Comparison of ENCODE assay signal across 1 cellular context in the genomic region with DNA sequence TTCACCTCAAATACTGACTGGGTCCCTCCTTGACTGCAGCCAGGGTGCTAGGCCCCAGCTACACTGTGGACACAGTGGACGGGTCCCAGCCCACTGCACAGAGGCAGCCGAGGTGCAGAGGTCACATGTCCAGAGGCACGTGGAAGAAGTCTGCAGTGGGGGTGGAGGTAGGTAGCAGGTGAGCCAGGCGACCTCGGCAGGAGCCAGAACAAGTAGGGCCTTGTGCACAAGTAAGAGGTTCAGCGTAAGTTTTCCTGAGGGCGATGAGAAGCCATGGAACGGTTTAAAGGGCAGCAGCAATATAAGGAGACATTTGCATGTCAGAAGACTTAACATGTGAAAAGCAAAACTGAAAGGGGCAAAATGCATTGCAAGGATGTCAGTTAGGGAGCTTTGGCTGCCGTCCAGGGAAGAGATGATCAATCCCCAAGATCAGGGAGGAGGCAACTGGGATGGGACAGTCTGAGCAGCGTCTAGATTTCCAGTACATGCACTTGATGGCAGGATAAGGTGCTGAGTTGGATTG.
TF ChIP-seq lines count a peak whose summit lies in the region.

No MANE protein-coding gene starts in this region.

TF ChIP-seq in HepG2, 621 proteins besides CTCF, POLR2A, EP300 and RAD21 (continued from another document and continues in another):
- TF ChIP-seq, protein P1, sequence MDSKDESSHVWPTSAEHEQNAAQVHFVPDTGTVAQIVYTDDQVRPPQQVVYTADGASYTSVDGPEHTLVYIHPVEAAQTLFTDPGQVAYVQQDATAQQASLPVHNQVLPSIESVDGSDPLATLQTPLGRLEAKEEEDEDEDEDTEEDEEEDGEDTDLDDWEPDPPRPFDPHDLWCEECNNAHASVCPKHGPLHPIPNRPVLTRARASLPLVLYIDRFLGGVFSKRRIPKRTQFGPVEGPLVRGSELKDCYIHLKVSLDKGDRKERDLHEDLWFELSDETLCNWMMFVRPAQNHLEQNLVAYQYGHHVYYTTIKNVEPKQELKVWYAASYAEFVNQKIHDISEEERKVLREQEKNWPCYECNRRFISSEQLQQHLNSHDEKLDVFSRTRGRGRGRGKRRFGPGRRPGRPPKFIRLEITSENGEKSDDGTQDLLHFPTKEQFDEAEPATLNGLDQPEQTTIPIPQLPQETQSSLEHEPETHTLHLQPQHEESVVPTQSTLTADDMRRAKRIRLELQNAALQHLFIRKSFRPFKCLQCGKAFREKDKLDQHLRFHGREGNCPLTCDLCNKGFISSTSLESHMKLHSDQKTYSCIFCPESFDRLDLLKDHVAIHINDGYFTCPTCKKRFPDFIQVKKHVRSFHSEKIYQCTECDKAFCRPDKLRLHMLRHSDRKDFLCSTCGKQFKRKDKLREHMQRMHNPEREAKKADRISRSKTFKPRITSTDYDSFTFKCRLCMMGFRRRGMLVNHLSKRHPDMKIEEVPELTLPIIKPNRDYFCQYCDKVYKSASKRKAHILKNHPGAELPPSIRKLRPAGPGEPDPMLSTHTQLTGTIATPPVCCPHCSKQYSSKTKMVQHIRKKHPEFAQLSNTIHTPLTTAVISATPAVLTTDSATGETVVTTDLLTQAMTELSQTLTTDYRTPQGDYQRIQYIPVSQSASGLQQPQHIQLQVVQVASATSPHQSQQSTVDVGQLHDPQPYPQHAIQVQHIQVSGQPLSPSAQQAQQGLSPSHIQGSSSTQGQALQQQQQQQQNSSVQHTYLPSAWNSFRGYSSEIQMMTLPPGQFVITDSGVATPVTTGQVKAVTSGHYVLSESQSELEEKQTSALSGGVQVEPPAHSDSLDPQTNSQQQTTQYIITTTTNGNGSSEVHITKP (CRISPR knock-in tag; IDR thresholded peaks at IDR 0.05; ENCODE audit: low read depth) = no peak
- TF ChIP-seq, protein P2, sequence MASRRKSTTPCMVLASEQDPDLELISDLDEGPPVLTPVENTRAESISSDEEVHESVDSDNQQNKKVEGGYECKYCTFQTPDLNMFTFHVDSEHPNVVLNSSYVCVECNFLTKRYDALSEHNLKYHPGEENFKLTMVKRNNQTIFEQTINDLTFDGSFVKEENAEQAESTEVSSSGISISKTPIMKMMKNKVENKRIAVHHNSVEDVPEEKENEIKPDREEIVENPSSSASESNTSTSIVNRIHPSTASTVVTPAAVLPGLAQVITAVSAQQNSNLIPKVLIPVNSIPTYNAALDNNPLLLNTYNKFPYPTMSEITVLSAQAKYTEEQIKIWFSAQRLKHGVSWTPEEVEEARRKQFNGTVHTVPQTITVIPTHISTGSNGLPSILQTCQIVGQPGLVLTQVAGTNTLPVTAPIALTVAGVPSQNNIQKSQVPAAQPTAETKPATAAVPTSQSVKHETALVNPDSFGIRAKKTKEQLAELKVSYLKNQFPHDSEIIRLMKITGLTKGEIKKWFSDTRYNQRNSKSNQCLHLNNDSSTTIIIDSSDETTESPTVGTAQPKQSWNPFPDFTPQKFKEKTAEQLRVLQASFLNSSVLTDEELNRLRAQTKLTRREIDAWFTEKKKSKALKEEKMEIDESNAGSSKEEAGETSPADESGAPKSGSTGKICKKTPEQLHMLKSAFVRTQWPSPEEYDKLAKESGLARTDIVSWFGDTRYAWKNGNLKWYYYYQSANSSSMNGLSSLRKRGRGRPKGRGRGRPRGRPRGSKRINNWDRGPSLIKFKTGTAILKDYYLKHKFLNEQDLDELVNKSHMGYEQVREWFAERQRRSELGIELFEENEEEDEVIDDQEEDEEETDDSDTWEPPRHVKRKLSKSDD (CRISPR knock-in tag; IDR thresholded peaks at IDR 0.05; ENCODE audit: low read depth) = no peak
- TF ChIP-seq, protein P3, sequence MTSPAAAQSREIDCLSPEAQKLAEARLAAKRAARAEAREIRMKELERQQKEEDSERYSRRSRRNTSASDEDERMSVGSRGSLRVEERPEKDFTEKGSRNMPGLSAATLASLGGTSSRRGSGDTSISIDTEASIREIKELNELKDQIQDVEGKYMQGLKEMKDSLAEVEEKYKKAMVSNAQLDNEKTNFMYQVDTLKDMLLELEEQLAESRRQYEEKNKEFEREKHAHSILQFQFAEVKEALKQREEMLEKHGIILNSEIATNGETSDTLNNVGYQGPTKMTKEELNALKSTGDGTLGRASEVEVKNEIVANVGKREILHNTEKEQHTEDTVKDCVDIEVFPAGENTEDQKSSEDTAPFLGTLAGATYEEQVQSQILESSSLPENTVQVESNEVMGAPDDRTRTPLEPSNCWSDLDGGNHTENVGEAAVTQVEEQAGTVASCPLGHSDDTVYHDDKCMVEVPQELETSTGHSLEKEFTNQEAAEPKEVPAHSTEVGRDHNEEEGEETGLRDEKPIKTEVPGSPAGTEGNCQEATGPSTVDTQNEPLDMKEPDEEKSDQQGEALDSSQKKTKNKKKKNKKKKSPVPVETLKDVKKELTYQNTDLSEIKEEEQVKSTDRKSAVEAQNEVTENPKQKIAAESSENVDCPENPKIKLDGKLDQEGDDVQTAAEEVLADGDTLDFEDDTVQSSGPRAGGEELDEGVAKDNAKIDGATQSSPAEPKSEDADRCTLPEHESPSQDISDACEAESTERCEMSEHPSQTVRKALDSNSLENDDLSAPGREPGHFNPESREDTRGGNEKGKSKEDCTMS (CRISPR knock-in tag; conservative IDR thresholded peaks at IDR 0.05) = no peak
- no peak for TF ChIP-seq NCOA5 (CRISPR knock-in tag; IDR thresholded peaks at IDR 0.05)
- no peak for TF ChIP-seq ZFP90 (CRISPR knock-in tag; IDR thresholded peaks at IDR 0.05; ENCODE audit: borderline replicate concordance)
- TF ChIP-seq NFE2L1 (CRISPR knock-in tag; IDR thresholded peaks at IDR 0.05; ENCODE audit: borderline replicate concordance) = no peak
- no peak for TF ChIP-seq ATF7-NPFF (CRISPR knock-in tag; IDR thresholded peaks at IDR 0.05; ENCODE audit: low read depth)
- TF ChIP-seq KLF12 (CRISPR knock-in tag; IDR thresholded peaks at IDR 0.05; ENCODE audit: borderline replicate concordance) = no peak
- no peak for TF ChIP-seq ZMYM2 (CRISPR knock-in tag; IDR thresholded peaks at IDR 0.05)
- TF ChIP-seq PLRG1 (conservative IDR thresholded peaks at IDR 0.05) = no peak
- no peak for TF ChIP-seq SAP130 (CRISPR knock-in tag; IDR thresholded peaks at IDR 0.05; ENCODE audit: low read depth)
- TF ChIP-seq NBN (conservative IDR thresholded peaks at IDR 0.05) = no peak
- TF ChIP-seq ZNF614 (CRISPR knock-in tag; IDR thresholded peaks at IDR 0.05; ENCODE audit: borderline replicate concordance) = no peak
- no peak for TF ChIP-seq ZSCAN29 (CRISPR knock-in tag; conservative IDR thresholded peaks at IDR 0.05)
- TF ChIP-seq, protein P4, sequence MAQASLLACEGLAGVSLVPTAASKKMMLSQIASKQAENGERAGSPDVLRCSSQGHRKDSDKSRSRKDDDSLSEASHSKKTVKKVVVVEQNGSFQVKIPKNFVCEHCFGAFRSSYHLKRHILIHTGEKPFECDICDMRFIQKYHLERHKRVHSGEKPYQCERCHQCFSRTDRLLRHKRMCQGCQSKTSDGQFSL (CRISPR knock-in tag; IDR thresholded peaks at IDR 0.05) = no peak
- no peak for TF ChIP-seq CREB1 (IDR thresholded peaks at IDR 0.05)
- no peak for TF ChIP-seq CREB1 (CRISPR knock-in tag; IDR thresholded peaks at IDR 0.05)
- no peak for TF ChIP-seq RFX3 (CRISPR knock-in tag; IDR thresholded peaks at IDR 0.05)
- no peak for TF ChIP-seq ZNF572 (CRISPR knock-in tag; IDR thresholded peaks at IDR 0.05)
- no peak for TF ChIP-seq ZNF326 (CRISPR knock-in tag; IDR thresholded peaks at IDR 0.05; ENCODE audit: borderline replicate concordance)
- TF ChIP-seq ZNF329 (CRISPR knock-in tag; IDR thresholded peaks at IDR 0.05; ENCODE audit: low read depth) = no peak
- TF ChIP-seq ZNF354B (CRISPR knock-in tag; IDR thresholded peaks at IDR 0.05) = no peak
- no peak for TF ChIP-seq NR1H2 (CRISPR knock-in tag; IDR thresholded peaks at IDR 0.05; ENCODE audit: borderline replicate concordance, low read depth)
- TF ChIP-seq GATA4 (IDR thresholded peaks at IDR 0.05; ENCODE audit: borderline replicate concordance, low read depth) = no peak
- no peak for TF ChIP-seq ZFP37 (CRISPR knock-in tag; IDR thresholded peaks at IDR 0.05; ENCODE audit: borderline replicate concordance)
- TF ChIP-seq TCF7L2 (IDR thresholded peaks at IDR 0.05; ENCODE audit: low read depth, low read length) = no peak
- TF ChIP-seq CHD4 (IDR thresholded peaks at IDR 0.05; ENCODE audit: borderline replicate concordance, low read length) = no peak
- no peak for TF ChIP-seq ZFP1 (CRISPR knock-in tag; IDR thresholded peaks at IDR 0.05)
- TF ChIP-seq HMG20A (CRISPR knock-in tag; IDR thresholded peaks at IDR 0.05; ENCODE audit: borderline replicate concordance) = no peak; the same call in 1 of the 2 replicates
- TF ChIP-seq ZNF720 (CRISPR knock-in tag; IDR thresholded peaks at IDR 0.05) = no peak
- TF ChIP-seq ZFX (CRISPR knock-in tag; IDR thresholded peaks at IDR 0.05; ENCODE audit: low read depth) = peak; percentile 74
- TF ChIP-seq ARHGAP35 (CRISPR knock-in tag; IDR thresholded peaks at IDR 0.05; ENCODE audit: borderline replicate concordance) = 0 out of 2 replicates have a peak, but pooled peaks have one; percentile 25
- TF ChIP-seq MEIS2 (CRISPR knock-in tag; IDR thresholded peaks at IDR 0.05) = no peak
- TF ChIP-seq AHR (CRISPR knock-in tag; IDR thresholded peaks at IDR 0.05) = no peak
- TF ChIP-seq WIZ (CRISPR knock-in tag; IDR thresholded peaks at IDR 0.05) = no peak
- TF ChIP-seq ZNF563 (CRISPR knock-in tag; IDR thresholded peaks at IDR 0.05) = no peak
- TF ChIP-seq ZNF670 (CRISPR knock-in tag; IDR thresholded peaks at IDR 0.05; ENCODE audit: borderline replicate concordance) = no peak
- TF ChIP-seq HOXA3 (CRISPR knock-in tag; IDR thresholded peaks at IDR 0.05) = peak; percentile 45; the same call in 1 of the 2 replicates
- TF ChIP-seq HNRNPL (IDR thresholded peaks at IDR 0.05; ENCODE audit: low read depth, low read length) = no peak
- TF ChIP-seq PTBP1 (IDR thresholded peaks at IDR 0.05; ENCODE audit: low read depth, low read length, poor library complexity, severe bottlenecking) = no peak
- TF ChIP-seq, protein P5, sequence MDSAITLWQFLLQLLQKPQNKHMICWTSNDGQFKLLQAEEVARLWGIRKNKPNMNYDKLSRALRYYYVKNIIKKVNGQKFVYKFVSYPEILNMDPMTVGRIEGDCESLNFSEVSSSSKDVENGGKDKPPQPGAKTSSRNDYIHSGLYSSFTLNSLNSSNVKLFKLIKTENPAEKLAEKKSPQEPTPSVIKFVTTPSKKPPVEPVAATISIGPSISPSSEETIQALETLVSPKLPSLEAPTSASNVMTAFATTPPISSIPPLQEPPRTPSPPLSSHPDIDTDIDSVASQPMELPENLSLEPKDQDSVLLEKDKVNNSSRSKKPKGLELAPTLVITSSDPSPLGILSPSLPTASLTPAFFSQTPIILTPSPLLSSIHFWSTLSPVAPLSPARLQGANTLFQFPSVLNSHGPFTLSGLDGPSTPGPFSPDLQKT (CRISPR knock-in tag; IDR thresholded peaks at IDR 0.05; ENCODE audit: borderline replicate concordance) = no peak
- TF ChIP-seq ZNF7 (CRISPR knock-in tag; IDR thresholded peaks at IDR 0.05) = no peak
- TF ChIP-seq, protein P6, sequence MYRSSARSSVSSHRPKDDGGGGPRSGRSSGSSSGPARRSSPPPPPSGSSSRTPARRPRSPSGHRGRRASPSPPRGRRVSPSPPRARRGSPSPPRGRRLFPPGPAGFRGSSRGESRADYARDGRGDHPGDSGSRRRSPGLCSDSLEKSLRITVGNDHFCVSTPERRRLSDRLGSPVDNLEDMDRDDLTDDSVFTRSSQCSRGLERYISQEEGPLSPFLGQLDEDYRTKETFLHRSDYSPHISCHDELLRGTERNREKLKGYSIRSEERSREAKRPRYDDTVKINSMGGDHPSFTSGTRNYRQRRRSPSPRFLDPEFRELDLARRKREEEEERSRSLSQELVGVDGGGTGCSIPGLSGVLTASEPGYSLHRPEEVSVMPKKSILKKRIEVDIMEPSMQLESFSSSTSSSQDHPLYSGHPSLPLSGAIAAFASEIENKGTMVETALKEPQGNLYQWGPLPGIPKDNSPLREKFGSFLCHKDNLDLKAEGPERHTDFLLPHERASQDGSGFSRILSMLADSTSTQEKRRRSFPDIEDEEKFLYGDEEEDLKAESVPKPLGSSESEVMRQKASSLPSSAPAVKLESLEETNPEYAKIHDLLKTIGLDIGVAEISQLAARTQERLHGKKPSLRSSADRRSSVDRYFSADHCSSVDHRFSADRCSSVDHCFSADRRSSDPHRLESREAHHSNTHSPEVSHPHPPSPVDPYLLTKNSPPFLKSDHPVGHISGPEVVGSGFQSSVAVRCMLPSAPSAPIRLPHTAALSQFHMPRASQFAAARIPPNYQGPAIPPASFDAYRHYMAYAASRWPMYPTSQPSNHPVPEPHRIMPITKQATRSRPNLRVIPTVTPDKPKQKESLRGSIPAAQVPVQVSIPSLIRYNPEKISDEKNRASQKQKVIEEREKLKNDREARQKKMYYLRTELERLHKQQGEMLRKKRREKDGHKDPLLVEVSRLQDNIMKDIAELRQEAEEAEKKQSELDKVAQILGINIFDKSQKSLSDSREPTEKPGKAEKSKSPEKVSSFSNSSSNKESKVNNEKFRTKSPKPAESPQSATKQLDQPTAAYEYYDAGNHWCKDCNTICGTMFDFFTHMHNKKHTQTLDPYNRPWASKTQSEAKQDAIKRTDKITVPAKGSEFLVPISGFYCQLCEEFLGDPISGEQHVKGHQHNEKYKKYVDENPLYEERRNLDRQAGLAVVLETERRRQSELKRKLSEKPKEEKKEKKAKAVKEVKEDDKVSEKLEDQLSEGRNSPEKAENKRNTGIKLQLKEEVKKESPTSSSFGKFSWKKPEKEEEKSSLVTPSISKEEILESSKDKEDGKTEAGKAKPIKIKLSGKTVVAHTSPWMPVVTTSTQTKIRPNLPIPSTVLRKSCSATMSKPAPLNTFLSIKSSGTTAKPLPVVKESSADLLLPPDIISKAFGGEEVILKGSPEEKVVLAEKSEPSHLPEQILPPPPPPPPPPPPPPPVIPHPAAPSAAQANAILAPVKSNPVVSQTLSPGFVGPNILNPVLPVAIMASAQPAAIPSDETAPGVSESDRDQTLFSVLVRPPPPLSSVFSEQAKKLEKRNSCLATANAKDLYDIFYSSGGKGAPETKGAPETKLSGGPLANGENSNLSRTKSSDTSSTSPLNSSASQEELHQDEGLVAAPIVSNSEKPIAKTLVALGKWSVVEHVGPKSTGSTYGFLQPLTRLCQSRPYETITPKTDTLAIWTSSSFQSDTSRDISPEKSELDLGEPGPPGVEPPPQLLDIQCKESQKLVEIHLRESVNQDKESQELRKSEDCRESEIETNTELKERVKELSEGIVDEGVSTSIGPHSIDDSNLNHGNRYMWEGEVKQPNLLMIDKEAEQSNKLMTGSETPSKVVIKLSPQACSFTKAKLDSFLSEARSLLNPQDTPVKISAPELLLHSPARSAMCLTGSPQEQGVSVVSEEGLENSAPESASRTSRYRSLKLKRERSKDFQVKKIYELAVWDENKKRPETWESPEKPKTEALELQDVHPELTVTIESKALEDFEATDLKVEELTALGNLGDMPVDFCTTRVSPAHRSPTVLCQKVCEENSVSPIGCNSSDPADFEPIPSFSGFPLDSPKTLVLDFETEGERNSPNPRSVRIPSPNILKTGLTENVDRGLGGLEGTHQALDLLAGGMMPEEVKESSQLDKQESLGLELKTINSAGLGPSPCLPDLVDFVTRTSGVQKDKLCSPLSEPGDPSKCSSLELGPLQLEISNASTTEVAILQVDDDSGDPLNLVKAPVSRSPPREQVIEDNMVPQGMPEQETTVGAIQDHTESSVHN (CRISPR knock-in tag; IDR thresholded peaks at IDR 0.05) = no peak
- TF ChIP-seq ZEB1 (IDR thresholded peaks at IDR 0.05; ENCODE audit: insufficient replicate concordance, low read depth) = no peak
- TF ChIP-seq ZNF564 (CRISPR knock-in tag; IDR thresholded peaks at IDR 0.05) = no peak
- TF ChIP-seq XRCC5 (optimal IDR thresholded peaks at IDR 0.05; ENCODE audit: low read length) = no peak
- 0 out of 2 replicates have a peak, but pooled peaks have one; percentile 55 for TF ChIP-seq RNF2 (conservative IDR thresholded peaks at IDR 0.05; ENCODE audit: low read depth)
